Comparison of ENCODE assay signal across 16 cellular contexts in genomic region chr7:115088938-115089337, GRCh38.
DNase-seq lines count a peak whose midpoint lies in the region; ATAC-seq and TF ChIP-seq lines count a peak whose summit lies in the region.
"Had no signal": no experiment of that assay in that cellular context is flagged by ENCODE, and none has a peak within 500 bp of the region (broad histone marks: within the 10 kb centered on the region; RNA-seq: fewer than 3 reads in every experiment).

No MANE protein-coding gene starts in this region.

- H2AFZ ChIP-seq in DND-41 (ENCODE audit: low read depth, low read length), result no peak overlapping the region
- H2AFZ ChIP-seq in parathyroid adenoma, result peak overlapping the region; percentile 7

- H3K4me1 ChIP-seq in DND-41 (ENCODE audit: insufficient read depth, low read length) (peaks cover 2% of the 10 kb centered on the region), parathyroid adenoma (no peaks in the 10 kb centered on the region)
- H3K4me1 ChIP-seq: BLaER1 treated with 17β-estradiol and CSF1 and Interleukin-3, amounts not matched to agents 10 nM and 100 nM had no signal

- H3K79me2 ChIP-seq in DND-41 (ENCODE audit: insufficient read depth, low read length) (no peaks in the 10 kb centered on the region), parathyroid adenoma (no peaks in the 10 kb centered on the region)

- no peaks in the 10 kb centered on the region for H3K27me3 ChIP-seq in DND-41 (ENCODE audit: insufficient read depth, low read length, poor library complexity)
- no peaks in the 10 kb centered on the region for H3K27me3 ChIP-seq in parathyroid adenoma (ENCODE audit: control insufficient read depth, insufficient read depth, low read length)
- H3K27me3 ChIP-seq: BLaER1 treated with 17β-estradiol and CSF1 and Interleukin-3, amounts not matched to agents 10 nM and 100 nM had no signal

- H3K36me3 ChIP-seq in DND-41 (ENCODE audit: insufficient read depth, low read length) (no peaks in the 10 kb centered on the region), parathyroid adenoma (ENCODE audit: control insufficient read depth, insufficient read depth, low read length) (no peaks in the 10 kb centered on the region)
- H3K36me3 ChIP-seq: BLaER1 treated with 17β-estradiol and CSF1 and Interleukin-3, amounts not matched to agents 10 nM and 100 nM had no signal

- ATAC-seq in DND-41 (ENCODE audit: insufficient read depth, low read depth) (peak; percentile 45; the same call in 1 of the 3 replicates), GM19463 (IDR thresholded peaks at IDR 0.05; ENCODE audit: unreplicated experiment) (no peak)
- ATAC-seq: CD8-positive, alpha-beta T cell; PC-3; SK-N-SH treated with all-trans-retinoic acid at 6 μM for 48 hours had no signal

- H3K9ac ChIP-seq in DND-41 (ENCODE audit: low read depth, low read length) (no peak overlapping the region), parathyroid adenoma (no peak overlapping the region)
- H3K9ac ChIP-seq: BLaER1 treated with 17β-estradiol and CSF1 and Interleukin-3, amounts not matched to agents 10 nM and 100 nM had no signal

- peaks cover 2% of the 10 kb centered on the region for H3K9me3 ChIP-seq in DND-41 (ENCODE audit: insufficient read depth, low read length, severe bottlenecking)
- no peaks in the 10 kb centered on the region for H3K9me3 ChIP-seq in parathyroid adenoma (ENCODE audit: control insufficient read depth, low read length)
- H3K9me3 ChIP-seq: BLaER1 treated with 17β-estradiol and CSF1 and Interleukin-3, amounts not matched to agents 10 nM and 100 nM had no signal

- DNase-seq in DND-41 (no peak), NCI-H82 treated with DMSO at 0.1 percent for 48 hours (lab: John Stamatoyannopoulos, UW; ENCODE audit: unreplicated experiment) (peak; percentile 96), fibroblast of villous mesenchyme (ENCODE audit: low read depth) (peak; percentile 25), NAMALWA (ENCODE audit: low spot score) (no peak), AG08396 (ENCODE audit: low spot score) (no peak), NCI-H1105 treated with DMSO at 0.1 percent for 48 hours (lab: John Stamatoyannopoulos, UW) (no peak)
- DNase-seq: CD8-positive, alpha-beta T cell; Karpas-422; NCI-H1092; PC-3; RPMI8226; SHP77 treated with DMSO at 0.1 percent for 48 hours had no signal

- H3K27ac ChIP-seq in DND-41 (ENCODE audit: low read length) (no peak overlapping the region), parathyroid adenoma (no peak overlapping the region)
- H3K27ac ChIP-seq: BLaER1 treated with 17β-estradiol and CSF1 and Interleukin-3, amounts not matched to agents 10 nM and 100 nM had no signal

- H3K4me3 ChIP-seq in DND-41 (ENCODE audit: low read depth in 1 of 2, low read length in 2 of 2), result no peak overlapping the region
- H3K4me3 ChIP-seq in fibroblast of villous mesenchyme (ENCODE audit: low read depth, low read length), result no peak overlapping the region
- H3K4me3 ChIP-seq in parathyroid adenoma (ENCODE audit: low read depth, low read length), result no peak overlapping the region
- H3K4me3 ChIP-seq: BLaER1 treated with 17β-estradiol and CSF1 and Interleukin-3, amounts not matched to agents 10 nM and 100 nM had no signal

- no peak overlapping the region for H3K4me2 ChIP-seq in DND-41 (ENCODE audit: insufficient read depth, low read length)
- no peak overlapping the region for H3K4me2 ChIP-seq in parathyroid adenoma (ENCODE audit: low read length)
- H3K4me2 ChIP-seq: BLaER1 treated with 17β-estradiol and CSF1 and Interleukin-3, amounts not matched to agents 10 nM and 100 nM had no signal

- no peaks in the 10 kb centered on the region for H4K20me1 ChIP-seq in DND-41 (ENCODE audit: insufficient read depth, low read length)
- H4K20me1 ChIP-seq: BLaER1 treated with 17β-estradiol and CSF1 and Interleukin-3, amounts not matched to agents 10 nM and 100 nM had no signal

- TF ChIP-seq CTCF in DND-41 (IDR thresholded peaks at IDR 0.05; ENCODE audit: borderline replicate concordance, extremely low read depth, low read length, poor library complexity, severe bottlenecking) (no peak), fibroblast of villous mesenchyme (IDR thresholded peaks at IDR 0.05; ENCODE audit: insufficient read depth, low read depth, low read length) (no peak), parathyroid adenoma (IDR thresholded peaks at IDR 0.05) (no peak)

Comparison
In these comparisons a context has a peak if more than half of its experiments do, and no peak if none do; other contexts are left out.
1. DNase-seq: peak in NCI-H82 treated with DMSO at 0.1 percent for 48 hours (single experiment) and fibroblast of villous mesenchyme (single experiment); none in DND-41 (single experiment), NAMALWA (single experiment), AG08396 (single experiment) and NCI-H1105 treated with DMSO at 0.1 percent for 48 hours (single experiment).